ENCODE assay signal across 8 cellular contexts in genomic region chr22:39146256-39147101, GRCh38. TPM values are rescaled to one million over a fixed set of nuclear protein-coding genes. Genes with fewer than 3 reads are reported as not detected.
DNase-seq lines count a peak whose midpoint lies in the region; ATAC-seq, FAIRE-seq and TF ChIP-seq lines count a peak whose summit lies in the region.
"Had no signal": no experiment of that assay in that cellular context is flagged by ENCODE, and none has a peak within 500 bp of the region (broad histone marks: within the 10 kb centered on the region; RNA-seq: fewer than 3 reads in every experiment).

No MANE protein-coding gene starts in this region.

- intact Hi-C loops in HepG2 (cut with micrococcal nuclease; ENCODE audit: unreplicated experiment): no loop called here
- intact Hi-C loops in stomach (cut with DNase I; ENCODE audit: low total_unique reads): no loop called here

- H3K9ac ChIP-seq in HUES6 (ENCODE audit: low read length) (peak overlapping the region; percentile 45), HepG2 (ENCODE audit: insufficient read depth, low read depth, low read length) (peak overlapping the region; percentile 61)

- peak overlapping the region; percentile 59 for H3K4me3 ChIP-seq in HUES6 (ENCODE audit: low read depth, low read length)
- peak overlapping the region; percentile 53 to 93 (median 61) for H3K4me3 ChIP-seq in HepG2 (replicated peaks in 1 of 3; ENCODE audit: insufficient read depth in 1 of 3, low read depth in 2 of 3, low read length in 3 of 3)
- peak overlapping the region; percentile 70 to 98 (median 90) for H3K4me3 ChIP-seq in stomach
- no peak overlapping the region for H3K4me3 ChIP-seq in H7 (ENCODE audit: insufficient read depth, low read depth, low read length)

- no peak overlapping the region for H3K27ac ChIP-seq in HUES6 (ENCODE audit: low read depth, low read length)
- H3K27ac ChIP-seq in HepG2 (ENCODE audit: extremely low read length, insufficient read depth, low read length): peak overlapping the region; percentile 11
- peak overlapping the region; percentile 88 to 98 (median 93) for H3K27ac ChIP-seq in stomach

- in situ Hi-C loops in HepG2 (cut with HindIII; ENCODE audit: extremely low pct_ligation_motif_present, low pct_unique_long_range_greater_than_20kb): no loop called here

- H3K4me1 ChIP-seq in HUES6 (ENCODE audit: control insufficient read depth, insufficient read depth, low read length) (peaks cover 30% of the 10 kb centered on the region), HepG2 (ENCODE audit: insufficient read depth, low read length) (peaks cover 52% of the 10 kb centered on the region), stomach (peaks cover 61 to 86% (median 74%) of the 10 kb centered on the region in 4 donors)

- no peak for TF ChIP-seq EP300 in HepG2 (IDR thresholded peaks at IDR 0.05; ENCODE audit: low read depth in 2 of 2, low read length in 2 of 2)
- no peak for TF ChIP-seq EP300 in HepG2 (CRISPR knock-in tag; IDR thresholded peaks at IDR 0.05; ENCODE audit: borderline replicate concordance)
- no peak for TF ChIP-seq EP300 in stomach (IDR thresholded peaks at IDR 0.05)

- H3K4me2 ChIP-seq in HepG2 (ENCODE audit: low read depth, low read length): peak overlapping the region; percentile 99

- no peaks in the 10 kb centered on the region for H3K36me3 ChIP-seq in HUES6 (ENCODE audit: control insufficient read depth, insufficient read depth, low read length)
- H3K36me3 ChIP-seq in HepG2 (replicated peaks in 1 of 2; ENCODE audit: control insufficient read depth in 1 of 2, insufficient read depth in 2 of 2, low read length in 2 of 2): no peaks in the 10 kb centered on the region
- H3K36me3 ChIP-seq in stomach: peaks cover 0 to 24% (median 7%) of the 10 kb centered on the region in 4 donors
- no peaks in the 10 kb centered on the region; the same call in 1 of the 2 replicates for H3K36me3 ChIP-seq in H7 (replicated peaks; ENCODE audit: control insufficient read depth, insufficient read depth, low read length)

- H3K79me2 ChIP-seq in HepG2 (ENCODE audit: insufficient read depth, low read length): no peaks in the 10 kb centered on the region

- H3K27me3 ChIP-seq in HUES6 (ENCODE audit: control insufficient read depth, insufficient read depth, low read length) (no peaks in the 10 kb centered on the region), HepG2 (ENCODE audit: control insufficient read depth in 1 of 2, insufficient read depth in 2 of 2, low read length in 2 of 2) (peaks cover 1 to 17% of the 10 kb centered on the region in 2 experiments; a peak in 3 of 5 replicates), stomach (no peaks in the 10 kb centered on the region), H7 (ENCODE audit: control insufficient read depth, insufficient read depth, low read length) (no peaks in the 10 kb centered on the region; the same call in 1 of the 2 replicates)

- H3K36me3 Mint-ChIP-seq in activated naive CD8-positive, alpha-beta T cell treated with anti-CD3 and anti-CD28 coated beads, Interleukin-2, amount 50 U/mL, for 24 hours (ENCODE audit: low read depth): no peaks in the 10 kb centered on the region

- 74% methylated on average over 2 of the region's 6 CpGs for WGBS in HepG2 (ENCODE audit: low lambda C conversion rate)
- WGBS in stomach, 5 donors: 36 to 56% (median 47%) methylated on average over 5 to 6 of the region's 6 CpGs

- peak overlapping the region; percentile 72 for H3K27ac Mint-ChIP-seq in activated naive CD8-positive, alpha-beta T cell treated with anti-CD3 and anti-CD28 coated beads, Interleukin-2, amount 50 U/mL, for 24 hours

- no TSS peak for BruUV-seq in HepG2 (replicated peaks; lab: Mats Ljungman, UMichigan)

- TF ChIP-seq POLR2A in HepG2 (IDR thresholded peaks at IDR 0.05; ENCODE audit: insufficient read depth in 1 of 2, low read depth in 2 of 2, low read length in 2 of 2) (no peak), stomach (IDR thresholded peaks at IDR 0.05) (no peak)

- TF ChIP-seq CTCF in HepG2 (CRISPR knock-in tag; IDR thresholded peaks at IDR 0.05) (no peak), stomach (IDR thresholded peaks at IDR 0.05) (no peak)

- no peaks in the 10 kb centered on the region for H3K9me3 Mint-ChIP-seq in activated naive CD8-positive, alpha-beta T cell treated with anti-CD3 and anti-CD28 coated beads, Interleukin-2, amount 50 U/mL, for 24 hours

- no peak for DNase-seq in activated naive CD8-positive, alpha-beta T cell treated with anti-CD3 and anti-CD28 coated beads, Interleukin-2, amount 50 U/mL, for 24 hours
- DNase-seq in HepG2 (ENCODE audit: low spot score) (no peak), stomach (no peak), COLO668 (lab: John Stamatoyannopoulos, UW; ENCODE audit: unreplicated experiment) (no peak), H7 (no peak), NCI-H1930 (lab: John Stamatoyannopoulos, UW) (no peak)

- peaks cover 54% of the 10 kb centered on the region for H3K4me1 Mint-ChIP-seq in activated naive CD8-positive, alpha-beta T cell treated with anti-CD3 and anti-CD28 coated beads, Interleukin-2, amount 50 U/mL, for 24 hours

- POLR2A ChIA-PET in HepG2 (lab: Yijun Ruan, JAX): no interaction called here

- no peak for FAIRE-seq in HepG2 (lab: Jason Lieb, UNC)

- no peaks in the 10 kb centered on the region for H4K20me1 ChIP-seq in HepG2 (ENCODE audit: insufficient read depth, low read length)

- no peak for TF ChIP-seq RAD21 in HepG2 (CRISPR knock-in tag; IDR thresholded peaks at IDR 0.05)

- no peaks in the 10 kb centered on the region for H3K9me3 ChIP-seq in HUES6 (ENCODE audit: control insufficient read depth, insufficient read depth, low read depth, low read length)
- no peaks in the 10 kb centered on the region for H3K9me3 ChIP-seq in HepG2 (ENCODE audit: low read length)
- H3K9me3 ChIP-seq in stomach: no peaks in the 10 kb centered on the region

- no peaks in the 10 kb centered on the region for H3K27me3 Mint-ChIP-seq in activated naive CD8-positive, alpha-beta T cell treated with anti-CD3 and anti-CD28 coated beads, Interleukin-2, amount 50 U/mL, for 24 hours

- CTCF ChIA-PET in HepG2 (lab: Yijun Ruan, JAX; ENCODE audit: low intra/inter-chr PET ratio, low total read pairs): no interaction called here

- H3K4me3 Mint-ChIP-seq in activated naive CD8-positive, alpha-beta T cell treated with anti-CD3 and anti-CD28 coated beads, Interleukin-2, amount 50 U/mL, for 24 hours: peak overlapping the region; percentile 71

- ATAC-seq in activated naive CD8-positive, alpha-beta T cell treated with anti-CD3 and anti-CD28 coated beads, Interleukin-2, amount 50 U/mL, for 24 hours: no peak
- ATAC-seq in HepG2: no peak

- no peak overlapping the region for H2AFZ ChIP-seq in HepG2 (ENCODE audit: low read length)

TF ChIP-seq in HepG2, 621 proteins besides CTCF, POLR2A, EP300 and RAD21 (continues in another document):
- TF ChIP-seq ZNF629 (CRISPR knock-in tag; conservative IDR thresholded peaks at IDR 0.05): peak; percentile 75

RNA-seq across cellular contexts. Expression of gene CBX7, which starts 6.0 kb away (rescaled TPM):
- total RNA-seq in HepG2 (2016; rRNA removed; fragmentation: Illumina TruSeq; extraction: Trizol): 0.20 and 0.35 TPM in 2 replicates
- not detected in 2 replicates for total RNA-seq in HepG2 (2016; cell fraction: cytosol; rRNA removed; fragmentation: Illumina TruSeq; extraction: Trizol; ENCODE audit: low read depth)
- 0.27 and 0.30 TPM in 2 replicates for total RNA-seq in HepG2 (2016; cell fraction: insoluble cytoplasmic fraction; rRNA removed; fragmentation: Illumina TruSeq; extraction: Trizol)
- 0.09 and 0.21 TPM in 2 replicates for total RNA-seq in HepG2 (2016; cell fraction: membrane; rRNA removed; fragmentation: Illumina TruSeq; extraction: Trizol)
- total RNA-seq in HepG2 (2016; cell fraction: nucleus; rRNA removed; fragmentation: Illumina TruSeq; extraction: Trizol): 0.31 and 1.4 TPM in 2 replicates
- 4.9 and 7.1 TPM in 2 replicates for polyA plus RNA-seq in HepG2 (2011; rRNA removed)
- 3.6 and 4.4 TPM in 2 replicates for polyA plus RNA-seq in HepG2 (2011; cell fraction: cytosol; rRNA removed)
- polyA plus RNA-seq in HepG2 (2011; cell fraction: nucleus; rRNA removed): 22.7 and 23.8 TPM in 2 replicates
- polyA plus RNA-seq in HepG2 (2012): 5.5 and 5.7 TPM in 2 replicates
- polyA plus RNA-seq in HepG2 (2016; cell fraction: cytosol; fragmentation: Illumina TruSeq; extraction: Trizol; ENCODE audit: low read depth): 0.09 and 0.23 TPM in 2 replicates
- 0.35 and 0.53 TPM in 2 replicates for polyA plus RNA-seq in HepG2 (2016; cell fraction: insoluble cytoplasmic fraction; fragmentation: Illumina TruSeq; extraction: Trizol; ENCODE audit: low read depth)
- 0.08 and 0.19 TPM in 2 replicates for polyA plus RNA-seq in HepG2 (2016; cell fraction: membrane; fragmentation: Illumina TruSeq; extraction: Trizol; ENCODE audit: low read depth)
- polyA plus RNA-seq in HepG2 (2016; cell fraction: nucleus; fragmentation: Illumina TruSeq; extraction: Trizol; ENCODE audit: insufficient read depth, low read depth): 1.6 TPM in 2 replicates
- 7.2 and 8.5 TPM in 2 replicates for polyA minus RNA-seq in HepG2 (2011; rRNA and poly(A)+ RNA removed; ENCODE audit: low replicate concordance)
- polyA minus RNA-seq in HepG2 (2011; cell fraction: cytosol; rRNA and poly(A)+ RNA removed): 1.2 and 2.1 TPM in 2 replicates
- polyA minus RNA-seq in HepG2 (2011; cell fraction: nucleus; rRNA and poly(A)+ RNA removed): 6.5 and 7.6 TPM in 2 replicates
- total RNA-seq in stomach: 10 to 100 TPM; 10.1 to 84.6 (median 29.6) TPM
- 10 to 100 TPM; 28.6 to 46.3 (median 29.8) TPM for polyA plus RNA-seq in stomach
- 4.5 and 5.4 TPM in 2 replicates for total RNA-seq in H7 (2014; rRNA removed; shearing (Covaris generic))

RNA-seq across cellular contexts. Expression of gene APOBEC3H, which starts 49.4 kb away (rescaled TPM):
- total RNA-seq in HepG2 (2016; rRNA removed; fragmentation: Illumina TruSeq; extraction: Trizol): 0.31 and 1.0 TPM in 2 replicates
- total RNA-seq in HepG2 (2016; cell fraction: cytosol; rRNA removed; fragmentation: Illumina TruSeq; extraction: Trizol; ENCODE audit: low read depth): not detected in 2 replicates
- total RNA-seq in HepG2 (2016; cell fraction: insoluble cytoplasmic fraction; rRNA removed; fragmentation: Illumina TruSeq; extraction: Trizol): 0.25 and 0.32 TPM in 2 replicates
- total RNA-seq in HepG2 (2016; cell fraction: membrane; rRNA removed; fragmentation: Illumina TruSeq; extraction: Trizol): 0.37 and 0.38 TPM in 2 replicates
- not detected in 2 replicates for total RNA-seq in HepG2 (2016; cell fraction: nucleus; rRNA removed; fragmentation: Illumina TruSeq; extraction: Trizol)
- polyA plus RNA-seq in HepG2 (2011; rRNA removed): 0.18 and 0.20 TPM in 2 replicates
- 0.08 and 0.13 TPM in 2 replicates for polyA plus RNA-seq in HepG2 (2011; cell fraction: cytosol; rRNA removed)
- polyA plus RNA-seq in HepG2 (2011; cell fraction: nucleus; rRNA removed): not detected in 2 replicates
- polyA plus RNA-seq in HepG2 (2012): not detected in 2 replicates
- polyA plus RNA-seq in HepG2 (2016; cell fraction: cytosol; fragmentation: Illumina TruSeq; extraction: Trizol; ENCODE audit: low read depth): 0.17 TPM in 1 of 2 replicates, not detected in the other
- 0.46 and 0.52 TPM in 2 replicates for polyA plus RNA-seq in HepG2 (2016; cell fraction: insoluble cytoplasmic fraction; fragmentation: Illumina TruSeq; extraction: Trizol; ENCODE audit: low read depth)
- polyA plus RNA-seq in HepG2 (2016; cell fraction: membrane; fragmentation: Illumina TruSeq; extraction: Trizol; ENCODE audit: low read depth): 0.27 and 0.29 TPM in 2 replicates
- not detected in 2 replicates for polyA plus RNA-seq in HepG2 (2016; cell fraction: nucleus; fragmentation: Illumina TruSeq; extraction: Trizol; ENCODE audit: insufficient read depth, low read depth)
- polyA minus RNA-seq in HepG2 (2011; rRNA and poly(A)+ RNA removed; ENCODE audit: low replicate concordance): 0.16 TPM in 2 replicates
- not detected in 2 replicates for polyA minus RNA-seq in HepG2 (2011; cell fraction: cytosol; rRNA and poly(A)+ RNA removed)
- not detected in 2 replicates for polyA minus RNA-seq in HepG2 (2011; cell fraction: nucleus; rRNA and poly(A)+ RNA removed)
- total RNA-seq in stomach: 1 to 10 TPM in 1 of 5 donors, not detected in 4; 7.8 TPM
- polyA plus RNA-seq in stomach: under 1 TPM in 1 of 3 donors, not detected in 2; 0.63 TPM
- total RNA-seq in H7 (2014; rRNA removed; shearing (Covaris generic)): 0.52 TPM in 1 of 2 replicates, not detected in the other
- total RNA-seq: NCI-H460 had no signal
